15 cellular contexts compared by ENCODE assay signal in genomic region chr9:98851730-98852462, GRCh38. TPM values are rescaled to one million over a fixed set of nuclear protein-coding genes. Genes with fewer than 3 reads are reported as not detected.
DNase-seq lines count a peak whose midpoint lies in the region; ATAC-seq and TF ChIP-seq lines count a peak whose summit lies in the region.
"Had no signal": no experiment of that assay in that cellular context is flagged by ENCODE, and none has a peak within 500 bp of the region (broad histone marks: within the 10 kb centered on the region; RNA-seq: fewer than 3 reads in every experiment).

No MANE protein-coding gene starts in this region.

- H3K4me1 Mint-ChIP-seq in T-helper 1 cell treated with Interleukin-12 subunit alpha and Interleukin-12 subunit beta and Interleukin-4 antibody, amounts not matched to agents 30 μg/mL and 1 μg/mL, for 36 hours (ENCODE audit: low read depth): peaks cover 14% of the 10 kb centered on the region
- peaks cover 8% of the 10 kb centered on the region for H3K4me1 Mint-ChIP-seq in activated naive CD8-positive, alpha-beta T cell treated with anti-CD3 and anti-CD28 coated beads, Interleukin-2, amount 50 U/mL, for 24 hours
- peaks cover 7% of the 10 kb centered on the region for H3K4me1 Mint-ChIP-seq in chondrocyte (ENCODE audit: low read depth)
- peaks cover 6 to 10% (median 7%) of the 10 kb centered on the region in 3 donors for H3K4me1 Mint-ChIP-seq in T-cell

- POLR2A ChIA-PET in T-cell (lab: Charles Lee): no interaction called here

- peak; percentile 51 for ATAC-seq in activated naive CD8-positive, alpha-beta T cell treated with anti-CD3 and anti-CD28 coated beads, Interleukin-2, amount 50 U/mL, for 24 hours
- ATAC-seq in left colon: no peak
- ATAC-seq in T-cell (replicated peaks in 1 of 4): no peak

- CTCF ChIA-PET in T-cell (lab: Charles Lee): interaction anchor here (0.6 to 0.7 kb wide), 2 partner anchors 309 to 1345 kb away, joined by 3 read pairs; no protein-coding TSS in a partner anchor

- no peak overlapping the region for H3K4me3 Mint-ChIP-seq in T-helper 1 cell treated with Interleukin-12 subunit alpha and Interleukin-12 subunit beta and Interleukin-4 antibody, amounts not matched to agents 30 μg/mL and 1 μg/mL, for 36 hours
- H3K4me3 Mint-ChIP-seq in activated naive CD8-positive, alpha-beta T cell treated with anti-CD3 and anti-CD28 coated beads, Interleukin-2, amount 50 U/mL, for 24 hours: no peak overlapping the region
- H3K4me3 Mint-ChIP-seq in chondrocyte (ENCODE audit: unreplicated experiment): no peak overlapping the region
- no peak overlapping the region for H3K4me3 Mint-ChIP-seq in T-cell
- H3K4me3 Mint-ChIP-seq: brain; stimulated activated naive CD8-positive, alpha-beta T cell treated with anti-CD3 and anti-CD28 coated beads, Interleukin-15, Interleukin-2, amounts not matched to agents 100 ng/mL and 50 ng/mL, for 24 hours had no signal

- no peaks in the 10 kb centered on the region for H3K36me3 Mint-ChIP-seq in T-helper 1 cell treated with Interleukin-12 subunit alpha and Interleukin-12 subunit beta and Interleukin-4 antibody, amounts not matched to agents 30 μg/mL and 1 μg/mL, for 36 hours (ENCODE audit: low read depth)
- no peaks in the 10 kb centered on the region for H3K36me3 Mint-ChIP-seq in activated naive CD8-positive, alpha-beta T cell treated with anti-CD3 and anti-CD28 coated beads, Interleukin-2, amount 50 U/mL, for 24 hours (ENCODE audit: low read depth)
- no peaks in the 10 kb centered on the region for H3K36me3 Mint-ChIP-seq in chondrocyte (ENCODE audit: low read depth)
- peaks cover 6% of the 10 kb centered on the region for H3K36me3 Mint-ChIP-seq in T-cell
- H3K36me3 Mint-ChIP-seq: brain had no signal

- peaks cover 4% of the 10 kb centered on the region for H3K27me3 Mint-ChIP-seq in T-helper 1 cell treated with Interleukin-12 subunit alpha and Interleukin-12 subunit beta and Interleukin-4 antibody, amounts not matched to agents 30 μg/mL and 1 μg/mL, for 36 hours (ENCODE audit: low read depth)
- H3K27me3 Mint-ChIP-seq in activated naive CD8-positive, alpha-beta T cell treated with anti-CD3 and anti-CD28 coated beads, Interleukin-2, amount 50 U/mL, for 24 hours: peaks cover 7% of the 10 kb centered on the region
- peaks cover 7% of the 10 kb centered on the region for H3K27me3 Mint-ChIP-seq in chondrocyte (ENCODE audit: low read depth)
- H3K27me3 Mint-ChIP-seq in T-cell: peaks cover 0 to 1% of the 10 kb centered on the region in 2 donors

- peak; percentile 33 for DNase-seq in ELR (ENCODE audit: low read depth)
- DNase-seq in activated naive CD8-positive, alpha-beta T cell treated with anti-CD3 and anti-CD28 coated beads, Interleukin-2, amount 50 U/mL, for 24 hours: peak; percentile 44
- DNase-seq in stimulated activated CD4-positive, alpha-beta T cell treated with anti-CD3 and anti-CD28 coated beads, Interleukin-15, amount 100 ng/mL, for 48 hours (ENCODE audit: low read depth in 2 of 2): peak; percentile 32 to 45
- no peak for DNase-seq in AG08395 (ENCODE audit: low spot score)
- no peak for DNase-seq in chondrocyte (ENCODE audit: low spot score)
- DNase-seq in left colon: no peak
- no peak for DNase-seq in T-cell
- DNase-seq: GDM1, head of caudate nucleus, NCI-H1930, nucleus accumbens, SW 1271 had no signal

- intact Hi-C loops in left colon (cut with DNase I, micrococcal nuclease): no loop called here

- peak overlapping the region; percentile 50 for H3K27ac Mint-ChIP-seq in T-helper 1 cell treated with Interleukin-12 subunit alpha and Interleukin-12 subunit beta and Interleukin-4 antibody, amounts not matched to agents 30 μg/mL and 1 μg/mL, for 36 hours
- no peak overlapping the region for H3K27ac Mint-ChIP-seq in activated naive CD8-positive, alpha-beta T cell treated with anti-CD3 and anti-CD28 coated beads, Interleukin-2, amount 50 U/mL, for 24 hours
- H3K27ac Mint-ChIP-seq in chondrocyte (ENCODE audit: unreplicated experiment) (no peak overlapping the region), T-cell (no peak overlapping the region)
- H3K27ac Mint-ChIP-seq: brain; stimulated activated naive CD8-positive, alpha-beta T cell treated with anti-CD3 and anti-CD28 coated beads, Interleukin-15, Interleukin-2, amounts not matched to agents 100 ng/mL and 50 ng/mL, for 24 hours had no signal

- TF ChIP-seq CTCF in chondrocyte (IDR thresholded peaks at IDR 0.05): no peak

- H3K9me3 Mint-ChIP-seq in T-helper 1 cell treated with Interleukin-12 subunit alpha and Interleukin-12 subunit beta and Interleukin-4 antibody, amounts not matched to agents 30 μg/mL and 1 μg/mL, for 36 hours: peaks cover 5% of the 10 kb centered on the region
- H3K9me3 Mint-ChIP-seq in activated naive CD8-positive, alpha-beta T cell treated with anti-CD3 and anti-CD28 coated beads, Interleukin-2, amount 50 U/mL, for 24 hours: peaks cover 14% of the 10 kb centered on the region
- H3K9me3 Mint-ChIP-seq in chondrocyte (ENCODE audit: low read depth) (peaks cover 2% of the 10 kb centered on the region), T-cell (peaks cover 6 to 21% (median 8%) of the 10 kb centered on the region in 3 donors)

RNA-seq across cellular contexts. Expression of gene GALNT12, which starts 44.4 kb away (rescaled TPM):
- total RNA-seq in chondrocyte (0.34 to 0.55 TPM in 2 of 3 replicates, not detected in the other), left colon (100 to 1,000 TPM; 115 to 156 TPM), T-cell (10 to 100 TPM in 4 of 5 donors, 1 to 10 TPM in 1; 9.5 to 11.7 (median 11.6) TPM)

RNA-seq across cellular contexts. Expression of gene ANKS6, which starts 55.5 kb away (rescaled TPM):
- total RNA-seq in chondrocyte: 13.4 to 17.2 TPM (median 17.1 TPM) in 3 replicates
- total RNA-seq in left colon: 10 to 100 TPM; 15.9 to 28.4 TPM
- 10 to 100 TPM; 11.7 to 19.0 (median 14.1) TPM for total RNA-seq in T-cell

Comparison
In these comparisons a context has a peak if more than half of its experiments do, and no peak if none do; other contexts are left out.
1. DNase-seq: peak in ELR (single experiment), activated naive CD8-positive, alpha-beta T cell treated with anti-CD3 and anti-CD28 coated beads, Interleukin-2, amount 50 U/mL, for 24 hours (single experiment) and stimulated activated CD4-positive, alpha-beta T cell treated with anti-CD3 and anti-CD28 coated beads, Interleukin-15, amount 100 ng/mL, for 48 hours (2 of 2); none in AG08395 (single experiment), chondrocyte (single experiment), left colon (0 of 2) and T-cell (0 of 34).
2. RNA of gene GALNT12, which starts 44.4 kb away (total RNA-seq): 115 to 156 TPM in left colon; 9.5 to 11.7 TPM in T-cell and 0.34 to 0.55 TPM in chondrocyte; every median in the first group is over 4 times any median in the second.